14 cellular contexts compared by ENCODE assay signal in genomic region chr15:51103330-51103729, GRCh38. TPM values are rescaled to one million over a fixed set of nuclear protein-coding genes. Genes with fewer than 3 reads are reported as not detected.
DNase-seq lines count a peak whose midpoint lies in the region; FAIRE-seq and TF ChIP-seq lines count a peak whose summit lies in the region.
"Had no signal": no experiment of that assay in that cellular context is flagged by ENCODE, and none has a peak within 500 bp of the region (broad histone marks: within the 10 kb centered on the region; RNA-seq: fewer than 3 reads in every experiment).

No MANE protein-coding gene starts in this region.

- no peak for TF ChIP-seq POLR2A in uterus (IDR thresholded peaks at IDR 0.05)

- POLR2A ChIA-PET in HEK293 (lab: Yijun Ruan, JAX) = no interaction called here
- POLR2A ChIA-PET in CD4-positive, alpha-beta memory T cell (lab: Charles Lee; ENCODE audit: partially characterized antibody) = no interaction called here

- peaks cover 16 to 17% of the 10 kb centered on the region in 2 donors for H3K27me3 Mint-ChIP-seq in CD4-positive, alpha-beta memory T cell

- no peak overlapping the region for H3K4me3 Mint-ChIP-seq in CD4-positive, alpha-beta memory T cell
- H3K4me3 Mint-ChIP-seq: activated T-cell treated with anti-CD3 and anti-CD28 coated beads, Interleukin-2, amount 50 U/mL, for 4 hours; dendritic cell treated with granulocyte-macrophage colony-stimulating factor and Interleukin-4, amounts not matched to agents 40 ng/mL and 50 ng/mL, for 4 days; immature natural killer cell had no signal

- no peak overlapping the region for H3K27ac Mint-ChIP-seq in CD4-positive, alpha-beta memory T cell
- H3K27ac Mint-ChIP-seq: dendritic cell treated with granulocyte-macrophage colony-stimulating factor and Interleukin-4, amounts not matched to agents 40 ng/mL and 50 ng/mL, for 4 days; immature natural killer cell had no signal

- 0 out of 2 replicates have a peak, but pooled peaks cover 4% of the 10 kb centered on the region for H3K4me1 ChIP-seq in HEK293 (ENCODE audit: control insufficient read depth, insufficient read depth, low read length)
- peaks cover 4 to 6% of the 10 kb centered on the region in 2 donors for H3K4me1 ChIP-seq in uterus
- H3K4me1 ChIP-seq in CD4-positive, alpha-beta memory T cell (ENCODE audit: insufficient read depth, low read length) = no peaks in the 10 kb centered on the region

- H3K9me3 Mint-ChIP-seq in CD4-positive, alpha-beta memory T cell = peaks cover 0 to 2% (median 0%) of the 10 kb centered on the region in 8 donors
- H3K9me3 Mint-ChIP-seq: activated T-cell treated with anti-CD3 and anti-CD28 coated beads, Interleukin-2, amount 50 U/mL, for 4 hours; dendritic cell treated with granulocyte-macrophage colony-stimulating factor and Interleukin-4, amounts not matched to agents 40 ng/mL and 50 ng/mL, for 4 days had no signal

- CTCF ChIA-PET in HEK293 (lab: Yijun Ruan, JAX) = no interaction called here
- CTCF ChIA-PET in CD4-positive, alpha-beta memory T cell (lab: Charles Lee; ENCODE audit: partially characterized antibody) = no interaction called here

- H3K36me3 ChIP-seq in HEK293 (ENCODE audit: control insufficient read depth in 2 of 2, insufficient read depth in 1 of 2, low read length in 2 of 2) = no peaks in the 10 kb centered on the region
- no peaks in the 10 kb centered on the region for H3K36me3 ChIP-seq in bronchial epithelial cell (ENCODE audit: control insufficient read depth, insufficient read depth, low read length)
- H3K36me3 ChIP-seq in uterus = no peaks in the 10 kb centered on the region
- no peaks in the 10 kb centered on the region for H3K36me3 ChIP-seq in CD4-positive, alpha-beta memory T cell (ENCODE audit: insufficient read depth, low read length)

- no peaks in the 10 kb centered on the region for H3K9me3 ChIP-seq in HEK293 (ENCODE audit: control insufficient read depth, insufficient read depth, low read depth, low read length)
- H3K9me3 ChIP-seq in uterus = no peaks in the 10 kb centered on the region
- H3K9me3 ChIP-seq in CD4-positive, alpha-beta memory T cell (ENCODE audit: control insufficient read depth in 1 of 2, low read length in 2 of 2) = no peaks in the 10 kb centered on the region

- H3K27me3 ChIP-seq in bronchial epithelial cell (ENCODE audit: control insufficient read depth, insufficient read depth, low read length) = peaks cover 1% of the 10 kb centered on the region
- no peaks in the 10 kb centered on the region for H3K27me3 ChIP-seq in uterus
- no peaks in the 10 kb centered on the region for H3K27me3 ChIP-seq in CD4-positive, alpha-beta memory T cell (ENCODE audit: insufficient read depth, low read length)

- H3K36me3 Mint-ChIP-seq in CD4-positive, alpha-beta memory T cell = no peaks in the 10 kb centered on the region
- H3K36me3 Mint-ChIP-seq: immature natural killer cell had no signal

- no peak for FAIRE-seq in bronchial epithelial cell (lab: Jason Lieb, UNC)
- FAIRE-seq: GM12892 had no signal

- TF ChIP-seq CTCF in HEK293 (tag by site-specific recombination; IDR thresholded peaks at IDR 0.05) = no peak
- no peak for TF ChIP-seq CTCF in bronchial epithelial cell (IDR thresholded peaks at IDR 0.05; ENCODE audit: insufficient read depth, low read length, severe bottlenecking)
- TF ChIP-seq CTCF in uterus (IDR thresholded peaks at IDR 0.05) = no peak

- H3K4me1 Mint-ChIP-seq in CD4-positive, alpha-beta memory T cell = no peaks in the 10 kb centered on the region
- H3K4me1 Mint-ChIP-seq: immature natural killer cell had no signal

- H3K27ac ChIP-seq in HEK293 (ENCODE audit: extremely low read depth, low read depth, low read length) = no peak overlapping the region; the same call in 1 of the 2 replicates
- H3K27ac ChIP-seq in uterus = peak overlapping the region; percentile 75 to 86
- no peak overlapping the region for H3K27ac ChIP-seq in CD4-positive, alpha-beta memory T cell (ENCODE audit: low read depth, low read length)

- intact Hi-C loops in uterus (cut with DNase I; ENCODE audit: low total_unique reads) = no loop called here
- intact Hi-C loops in CD4-positive, alpha-beta memory T cell (cut with micrococcal nuclease) = no loop called here

- H3K4me3 ChIP-seq in HEK293 (ENCODE audit: low read depth, low read length) = no peak overlapping the region
- no peak overlapping the region for H3K4me3 ChIP-seq in bronchial epithelial cell (ENCODE audit: low read depth, low read length)
- H3K4me3 ChIP-seq in uterus = peak overlapping the region in 1 of 2 donors; percentile 25
- H3K4me3 ChIP-seq in CD4-positive, alpha-beta memory T cell (ENCODE audit: low read length in 2 of 2) = no peak overlapping the region

- peak; percentile 47 for DNase-seq in bronchial epithelial cell (ENCODE audit: low read depth)
- DNase-seq in left kidney (ENCODE audit: low read depth, low spot score) = peak; percentile 16
- DNase-seq in uterus = peak in 1 of 2 donors; percentile 47
- DNase-seq in CD4-positive, alpha-beta memory T cell = no peak
- no peak for DNase-seq in HT-29 (ENCODE audit: low spot score)
- no peak for DNase-seq in nucleus accumbens (lab: John Stamatoyannopoulos, UW)
- DNase-seq: activated CD4-positive, alpha-beta T cell treated with anti-CD3 and anti-CD28 coated beads for 4 hours; activated T-cell treated with anti-CD3 and anti-CD28 coated beads, Interleukin-2, amount 50 U/mL, for 4 hours; immature natural killer cell; NCI-H82; stimulated activated CD4-positive, alpha-beta T cell treated with anti-CD3 and anti-CD28 coated beads, Interleukin-12 subunit alpha, Interleukin-12 subunit beta, amount 100 ng/mL, for 4 hours had no signal

TF ChIP-seq in HEK293, 187 proteins besides CTCF, POLR2A, EP300 and RAD21 (continues in another document):
- TF ChIP-seq ZEB2 (tag by site-specific recombination; IDR thresholded peaks at IDR 0.05) (peak; percentile 86), MYNN (tag by site-specific recombination; IDR thresholded peaks at IDR 0.05; ENCODE audit: borderline replicate concordance) (no peak), BCL11B (tag by site-specific recombination; IDR thresholded peaks at IDR 0.05; ENCODE audit: low read depth) (no peak), GLI2 (tag by site-specific recombination; IDR thresholded peaks at IDR 0.05; ENCODE audit: borderline replicate concordance, low read depth) (peak; percentile 46; the same call in 1 of the 2 replicates), ZNF184 (tag by site-specific recombination; IDR thresholded peaks at IDR 0.05) (0 out of 2 replicates have a peak, but pooled peaks have one; percentile 12), ZNF335 (tag by site-specific recombination; conservative IDR thresholded peaks at IDR 0.05) (0 out of 2 replicates have a peak, but pooled peaks have one; percentile 35), ZNF16 (tag by site-specific recombination; IDR thresholded peaks at IDR 0.05; ENCODE audit: low read depth) (no peak), SETDB1 (IDR thresholded peaks at IDR 0.05; ENCODE audit: insufficient read length, low read length) (no peak), ZNF394 (tag by site-specific recombination; IDR thresholded peaks at IDR 0.05; ENCODE audit: borderline replicate concordance) (peak; percentile 27; the same call in 1 of the 2 replicates), ZFP37 (tag by site-specific recombination; IDR thresholded peaks at IDR 0.05) (0 out of 2 replicates have a peak, but pooled peaks have one; percentile 28), ZBTB21 (tag by site-specific recombination; IDR thresholded peaks at IDR 0.05) (peak; percentile 82), ZNF211 (tag by site-specific recombination; IDR thresholded peaks at IDR 0.05; ENCODE audit: low read depth) (no peak), ZNF580 (tag by site-specific recombination; IDR thresholded peaks at IDR 0.05) (0 out of 2 replicates have a peak, but pooled peaks have one; percentile 33), INSM2 (tag by site-specific recombination; IDR thresholded peaks at IDR 0.05) (0 out of 2 replicates have a peak, but pooled peaks have one; percentile 22), ZNF629 (tag by site-specific recombination; IDR thresholded peaks at IDR 0.05) (peak; percentile 92), ZNF274 (IDR thresholded peaks at IDR 0.05; ENCODE audit: low read length) (no peak), ZNF274 (tag by site-specific recombination; IDR thresholded peaks at IDR 0.05; ENCODE audit: borderline replicate concordance) (no peak), ZNF19 (tag by site-specific recombination; IDR thresholded peaks at IDR 0.05; ENCODE audit: low read depth) (no peak), GFI1B (tag by site-specific recombination; IDR thresholded peaks at IDR 0.05) (0 out of 2 replicates have a peak, but pooled peaks have one; percentile 23), ZNF843 (tag by site-specific recombination; IDR thresholded peaks at IDR 0.05) (peak; percentile 95), ZNF24 (tag by site-specific recombination; IDR thresholded peaks at IDR 0.05) (0 out of 2 replicates have a peak, but pooled peaks have one; percentile 38)

RNA-seq across cellular contexts. Expression of gene TNFAIP8L3, which starts 8.6 kb away (rescaled TPM):
- total RNA-seq in bronchial epithelial cell (5.0 and 7.6 TPM in 2 replicates), uterus (100 to 1,000 TPM in 1 of 4 donors, 10 to 100 TPM in 3; 20.0 to 173 (median 43.2) TPM)
- total RNA-seq in CD4-positive, alpha-beta memory T cell = not detected
- not detected for polyA plus RNA-seq in CD4-positive, alpha-beta memory T cell
- 1.1 and 3.6 TPM in 2 replicates for total RNA-seq in HT-29 (2014; rRNA removed; shearing (Covaris generic))
- polyA plus RNA-seq: immature natural killer cell had no signal

Comparison
In these comparisons a context has a peak if more than half of its experiments do, and no peak if none do; other contexts are left out.
1. H3K27ac ChIP-seq: peak in uterus (2 of 2); none in HEK293 (single experiment) and CD4-positive, alpha-beta memory T cell (single experiment).
2. DNase-seq: peak in bronchial epithelial cell (single experiment) and left kidney (single experiment); none in CD4-positive, alpha-beta memory T cell (0 of 5), HT-29 (single experiment) and nucleus accumbens (0 of 56).